Comparison of ENCODE assay signal across 22 cellular contexts in the genomic region with DNA sequence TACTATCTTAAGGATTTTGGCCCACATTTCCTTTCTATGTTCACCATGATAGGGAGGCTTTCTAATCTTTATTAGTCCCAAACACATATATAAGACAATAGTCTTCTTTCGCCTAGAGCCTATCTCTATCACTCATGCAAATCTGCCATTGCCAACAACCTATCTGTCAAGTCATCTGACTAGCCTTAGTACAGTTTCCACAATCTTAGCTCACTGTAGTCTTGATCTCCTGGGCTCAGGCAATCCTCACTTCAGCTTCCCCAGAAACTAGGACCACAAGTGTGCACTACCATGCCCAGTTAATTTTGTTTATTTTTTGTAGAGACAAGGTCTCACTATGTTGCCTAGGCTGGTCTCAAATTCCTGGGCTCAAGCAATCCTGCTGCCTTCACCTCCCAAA.
"Had no signal": no experiment of that assay in that cellular context is flagged by ENCODE, and none has a peak within 500 bp of the region (broad histone marks: within the 10 kb centered on the region; RNA-seq: fewer than 3 reads in every experiment).

No MANE protein-coding gene starts in this region.

- H3K4me3 ChIP-seq: dorsolateral prefrontal cortex, hepatocyte, left ventricle myocardium inferior, lower lobe of right lung, pancreas, stomach, thoracic aorta, transverse colon had no signal

- H2AFZ ChIP-seq: hepatocyte had no signal

- H3K4me1 ChIP-seq: foreskin keratinocyte had no signal

- H3K27ac Mint-ChIP-seq: memory B cell, nephron, progenitor cell of endocrine pancreas had no signal

- H3K9me3 Mint-ChIP-seq: memory B cell, naive B cell, nephron had no signal

- H3K27me3 Mint-ChIP-seq: memory B cell, naive B cell, progenitor cell of endocrine pancreas had no signal

- H3K9me3 ChIP-seq: left ventricle myocardium inferior, lower lobe of right lung, pancreas, stomach, thoracic aorta, transverse colon had no signal

- H3K27me3 ChIP-seq: dorsolateral prefrontal cortex, foreskin keratinocyte, hepatocyte, pancreas, stomach, transverse colon had no signal

- H3K4me3 Mint-ChIP-seq: memory B cell, naive B cell, nephron had no signal

- H3K27ac ChIP-seq: foreskin keratinocyte, hepatocyte, left ventricle myocardium inferior, lower lobe of right lung, pancreas, thoracic aorta had no signal

- ATAC-seq: foreskin keratinocyte had no signal

- H3K4me2 ChIP-seq: hepatocyte had no signal

- DNase-seq: dorsolateral prefrontal cortex; effector CD8-positive, alpha-beta T cell; foreskin keratinocyte; head of caudate nucleus; kidney; left cardiac atrium; left ventricle myocardium inferior; lower lobe of right lung; naive B cell; occipital lobe; pancreas; small intestine; stimulated activated CD4-positive, alpha-beta T cell treated with anti-CD3 and anti-CD28 coated beads, Interleukin-12 subunit alpha, Interleukin-12 subunit beta, amount 100 ng/mL, for 4 hours; stimulated activated naive CD4-positive, alpha-beta T cell; stomach; substantia nigra; transverse colon had no signal
